11 cellular contexts compared by ENCODE assay signal in the genomic region with DNA sequence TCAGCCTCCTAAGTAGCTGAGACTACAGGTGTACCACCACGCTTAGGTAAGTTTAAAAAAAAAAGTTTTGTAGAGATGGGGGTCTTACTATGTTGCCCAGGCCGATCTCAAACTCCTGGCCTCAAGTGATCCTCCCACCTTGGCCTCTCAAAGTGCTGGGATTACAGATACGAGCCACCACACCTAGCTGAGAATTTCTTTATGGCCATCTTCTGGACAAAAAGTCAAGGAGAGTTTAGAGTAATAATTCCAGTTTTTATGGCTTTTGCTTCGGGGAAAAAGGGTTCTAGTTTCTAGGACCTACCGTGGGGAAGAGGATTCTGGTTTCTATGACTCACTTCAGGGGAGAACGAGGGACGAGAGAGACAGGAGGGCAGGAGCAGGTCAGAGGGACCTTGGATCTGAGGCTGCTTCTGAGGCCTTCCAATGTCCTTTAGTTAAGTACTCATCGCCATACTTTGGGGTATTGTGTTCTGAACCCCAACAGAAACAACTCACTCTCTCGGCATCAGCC.
DNase-seq lines count a peak whose midpoint lies in the region; ATAC-seq and TF ChIP-seq lines count a peak whose summit lies in the region.
"Had no signal": no experiment of that assay in that cellular context is flagged by ENCODE, and none has a peak within 500 bp of the region (broad histone marks: within the 10 kb centered on the region; RNA-seq: fewer than 3 reads in every experiment).

No MANE protein-coding gene starts in this region.

- H3K4me3 Mint-ChIP-seq in CD4-positive, alpha-beta memory T cell: peak overlapping the region in 6 of 8 donors; percentile 27 to 58 (median 42)
- H3K4me3 Mint-ChIP-seq in naive thymus-derived CD4-positive, alpha-beta T cell: peak overlapping the region in 5 of 10 donors; percentile 11 to 70 (median 28)
- no peak overlapping the region for H3K4me3 Mint-ChIP-seq in effector memory CD8-positive, alpha-beta T cell

- ATAC-seq in naive thymus-derived CD4-positive, alpha-beta T cell: peak; percentile 8
- ATAC-seq in gastrocnemius medialis: no peak
- no peak for ATAC-seq in effector memory CD8-positive, alpha-beta T cell (replicated peaks)

- peaks cover 50 to 75% (median 65%) of the 10 kb centered on the region in 4 donors for H3K4me1 Mint-ChIP-seq in CD4-positive, alpha-beta memory T cell
- H3K4me1 Mint-ChIP-seq in naive thymus-derived CD4-positive, alpha-beta T cell: peaks cover 39 to 90% (median 73%) of the 10 kb centered on the region in 7 donors
- H3K4me1 Mint-ChIP-seq in effector memory CD8-positive, alpha-beta T cell (ENCODE audit: low read depth in 2 of 2): peaks cover 15 to 30% of the 10 kb centered on the region in 2 donors

- intact Hi-C loops in CD4-positive, alpha-beta memory T cell (cut with micrococcal nuclease): loop anchor here (5.0 kb wide), 1 partner anchor 71 kb away; a partner anchor contains a TSS
- intact Hi-C loops in naive thymus-derived CD4-positive, alpha-beta T cell (cut with micrococcal nuclease): loop anchor here (1.0 to 5.0 kb wide), 5 partner anchors 21 to 71 kb away; a partner anchor contains a TSS
- intact Hi-C loops in gastrocnemius medialis (cut with DNase I; ENCODE audit: low total_unique reads): no loop called here

- H3K27me3 ChIP-seq in CD4-positive, alpha-beta memory T cell (ENCODE audit: insufficient read depth, low read length): no peaks in the 10 kb centered on the region
- H3K27me3 ChIP-seq in brain microvascular endothelial cell (replicated peaks): no peaks in the 10 kb centered on the region
- no peaks in the 10 kb centered on the region for H3K27me3 ChIP-seq in naive thymus-derived CD4-positive, alpha-beta T cell (ENCODE audit: control insufficient read depth in 2 of 2, insufficient read depth in 2 of 2, low read length in 2 of 2)
- H3K27me3 ChIP-seq in gastrocnemius medialis: no peaks in the 10 kb centered on the region
- H3K27me3 ChIP-seq: ovary had no signal

- H3K27me3 Mint-ChIP-seq in CD4-positive, alpha-beta memory T cell: no peaks in the 10 kb centered on the region
- H3K27me3 Mint-ChIP-seq in naive thymus-derived CD4-positive, alpha-beta T cell: no peaks in the 10 kb centered on the region
- no peaks in the 10 kb centered on the region for H3K27me3 Mint-ChIP-seq in effector memory CD8-positive, alpha-beta T cell

- in situ Hi-C loops in brain microvascular endothelial cell (cut with HindIII; ENCODE audit: low pct_ligation_motif_present, low sequenced_read_pairs): no loop called here
- in situ Hi-C loops in gastrocnemius medialis (cut with MboI; ENCODE audit: low sequenced_read_pairs in 4 of 4): no loop called here

- H3K9me3 ChIP-seq in CD4-positive, alpha-beta memory T cell (ENCODE audit: control insufficient read depth in 1 of 2, low read length in 2 of 2): no peaks in the 10 kb centered on the region
- no peaks in the 10 kb centered on the region for H3K9me3 ChIP-seq in naive thymus-derived CD4-positive, alpha-beta T cell (ENCODE audit: control insufficient read depth in 2 of 3, low read length in 3 of 3)
- no peaks in the 10 kb centered on the region for H3K9me3 ChIP-seq in gastrocnemius medialis
- H3K9me3 ChIP-seq: ovary had no signal

- no peak for DNase-seq in CD4-positive, alpha-beta memory T cell
- DNase-seq in HT1080 (ENCODE audit: low read depth): peak; percentile 34
- no peak for DNase-seq in brain microvascular endothelial cell
- no peak for DNase-seq in naive thymus-derived CD4-positive, alpha-beta T cell
- DNase-seq in gastrocnemius medialis: no peak
- no peak for DNase-seq in T-helper 9 cell
- no peak for DNase-seq in effector memory CD8-positive, alpha-beta T cell
- no peak for DNase-seq in activated gamma-delta T cell (lab: John Stamatoyannopoulos, UW)
- DNase-seq: H7, NCI-H69 had no signal

- TF ChIP-seq CTCF in brain microvascular endothelial cell (IDR thresholded peaks at IDR 0.05; ENCODE audit: low read depth, low read length, missing control alignments) (no peak), gastrocnemius medialis (IDR thresholded peaks at IDR 0.05 in 4 of 5, conservative IDR thresholded peaks at IDR 0.05 in 1 of 5) (no peak)

- H3K27ac ChIP-seq in CD4-positive, alpha-beta memory T cell (ENCODE audit: low read depth, low read length): no peak overlapping the region
- H3K27ac ChIP-seq in brain microvascular endothelial cell (peak overlapping the region; percentile 68), gastrocnemius medialis (no peak overlapping the region)
- no peak overlapping the region for H3K27ac ChIP-seq in naive thymus-derived CD4-positive, alpha-beta T cell (ENCODE audit: low read depth, low read length)
- H3K27ac ChIP-seq: ovary had no signal

- peaks cover 1 to 4% of the 10 kb centered on the region in 2 donors for H3K36me3 Mint-ChIP-seq in CD4-positive, alpha-beta memory T cell
- peaks cover 3 to 58% (median 9%) of the 10 kb centered on the region in 5 donors for H3K36me3 Mint-ChIP-seq in naive thymus-derived CD4-positive, alpha-beta T cell
- no peaks in the 10 kb centered on the region for H3K36me3 Mint-ChIP-seq in effector memory CD8-positive, alpha-beta T cell (ENCODE audit: insufficient read depth)

- H3K4me1 ChIP-seq in CD4-positive, alpha-beta memory T cell (ENCODE audit: insufficient read depth, low read length): peaks cover 61% of the 10 kb centered on the region
- peaks cover 18 to 40% of the 10 kb centered on the region in 2 donors for H3K4me1 ChIP-seq in naive thymus-derived CD4-positive, alpha-beta T cell (ENCODE audit: control insufficient read depth in 2 of 2, insufficient read depth in 2 of 2, low read length in 2 of 2)
- no peaks in the 10 kb centered on the region for H3K4me1 ChIP-seq in gastrocnemius medialis

- CTCF ChIA-PET in CD4-positive, alpha-beta memory T cell (lab: Charles Lee; ENCODE audit: partially characterized antibody): interaction anchor here (3.7 to 8.0 kb wide), 2 partner anchors 8 to 16 kb away, joined by 16 to 39 read pairs; no protein-coding TSS in a partner anchor
- CTCF ChIA-PET in naive thymus-derived CD4-positive, alpha-beta T cell (lab: Charles Lee): interaction anchor here (1.4 to 2.4 kb wide), 2 partner anchors 8 to 14 kb away, joined by 6 read pairs; no protein-coding TSS in a partner anchor

- no peaks in the 10 kb centered on the region for H3K9me3 Mint-ChIP-seq in CD4-positive, alpha-beta memory T cell
- H3K9me3 Mint-ChIP-seq in naive thymus-derived CD4-positive, alpha-beta T cell: peaks cover 0 to 15% (median 0%) of the 10 kb centered on the region in 11 donors
- no peaks in the 10 kb centered on the region for H3K9me3 Mint-ChIP-seq in effector memory CD8-positive, alpha-beta T cell

- peak overlapping the region; percentile 10 to 92 (median 84) for H3K27ac Mint-ChIP-seq in CD4-positive, alpha-beta memory T cell
- H3K27ac Mint-ChIP-seq in naive thymus-derived CD4-positive, alpha-beta T cell: peak overlapping the region; percentile 29 to 95 (median 83)
- peak overlapping the region in 1 of 2 donors; percentile 41 for H3K27ac Mint-ChIP-seq in effector memory CD8-positive, alpha-beta T cell

- no peak overlapping the region for H3K4me3 ChIP-seq in CD4-positive, alpha-beta memory T cell (ENCODE audit: low read length in 2 of 2)
- H3K4me3 ChIP-seq in brain microvascular endothelial cell (ENCODE audit: low read depth, low read length) (no peak overlapping the region), gastrocnemius medialis (no peak overlapping the region)
- H3K4me3 ChIP-seq in naive thymus-derived CD4-positive, alpha-beta T cell (ENCODE audit: low read length): no peak overlapping the region
- H3K4me3 ChIP-seq: ovary had no signal

- no peak for TF ChIP-seq POLR2A in gastrocnemius medialis (IDR thresholded peaks at IDR 0.05)

- POLR2A ChIA-PET in CD4-positive, alpha-beta memory T cell (lab: Charles Lee; ENCODE audit: partially characterized antibody): interaction anchor here (0.9 to 1.7 kb wide), 6 partner anchors 8 to 76 kb away, joined by 3 to 15 read pairs (median 3); no protein-coding TSS in a partner anchor
- POLR2A ChIA-PET in naive thymus-derived CD4-positive, alpha-beta T cell (lab: Charles Lee): interaction anchor here (0.6 to 5.1 kb wide), 6 partner anchors 8 to 734 kb away, joined by 3 to 31 read pairs (median 4); a partner anchor contains a TSS

- H3K36me3 ChIP-seq in CD4-positive, alpha-beta memory T cell (ENCODE audit: insufficient read depth, low read length): no peaks in the 10 kb centered on the region
- H3K36me3 ChIP-seq in brain microvascular endothelial cell (replicated peaks) (no peaks in the 10 kb centered on the region), gastrocnemius medialis (no peaks in the 10 kb centered on the region)
- no peaks in the 10 kb centered on the region for H3K36me3 ChIP-seq in naive thymus-derived CD4-positive, alpha-beta T cell (ENCODE audit: control insufficient read depth in 2 of 3, insufficient read depth in 3 of 3, low read length in 3 of 3)
- H3K36me3 ChIP-seq: ovary had no signal

Comparison
In these comparisons a context has a peak if more than half of its experiments do, and no peak if none do; other contexts are left out.
1. H3K4me3 Mint-ChIP-seq: peak in CD4-positive, alpha-beta memory T cell (6 of 8); none in effector memory CD8-positive, alpha-beta T cell (0 of 2).